ENCODE assay signal across 8 cellular contexts in the genomic region with DNA sequence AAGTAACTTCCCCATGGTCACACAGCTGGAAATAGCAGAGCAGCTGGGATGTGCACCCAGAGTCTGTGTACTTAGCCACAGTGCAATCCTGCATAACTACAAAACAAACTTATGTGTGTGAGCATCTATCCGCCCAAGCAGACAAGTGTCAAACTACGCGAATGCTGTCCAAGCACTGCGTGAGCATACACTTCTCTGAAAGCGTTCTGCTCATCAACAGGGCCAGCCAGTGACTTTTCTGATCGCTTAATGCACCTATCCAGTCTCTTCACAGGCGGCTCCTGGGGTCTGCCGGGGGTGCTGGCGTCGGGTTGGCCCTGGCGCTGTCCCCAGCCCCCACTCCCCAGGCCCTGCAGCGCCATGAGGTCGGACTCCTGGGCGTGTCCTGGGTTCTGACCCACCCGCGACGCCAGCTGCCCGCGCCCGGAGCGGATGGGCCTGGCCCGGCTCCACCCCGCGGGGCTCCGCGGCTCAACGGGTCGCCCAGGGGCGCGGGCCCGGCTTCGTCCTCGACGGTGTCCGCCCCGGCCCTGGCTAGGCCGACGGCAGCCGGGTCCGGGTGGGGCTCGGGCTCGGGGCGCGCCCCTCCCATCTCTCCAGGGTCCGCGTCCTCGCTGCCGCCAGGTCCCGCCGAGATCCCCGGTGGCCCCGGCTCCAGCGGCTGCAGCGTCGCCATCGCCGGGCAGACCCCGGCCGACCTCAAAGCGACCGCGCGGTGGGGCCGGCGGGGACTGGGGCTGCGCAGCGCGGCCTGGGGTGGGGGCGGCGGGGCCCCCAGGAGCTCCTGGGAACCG. TPM values are rescaled to one million over a fixed set of nuclear protein-coding genes. Genes with fewer than 3 reads are reported as not detected.
A peak's percentile ranks its signal among the peaks of the same experiment; 100 is the strongest.
DNase-seq lines count a peak whose midpoint lies in the region; ATAC-seq and TF ChIP-seq lines count a peak whose summit lies in the region.

No MANE protein-coding gene starts in this region.

- intact Hi-C loops in activated CD4-positive, alpha-beta T cell treated with anti-CD3 and anti-CD28 coated beads for 36 hours (cut with DNase I, micrococcal nuclease) = loop anchor here (2.0 to 5.0 kb wide), 4 partner anchors 139 to 445 kb away; a partner anchor contains a TSS
- intact Hi-C loops in naive thymus-derived CD4-positive, alpha-beta T cell (cut with micrococcal nuclease) = loop anchor here (2.0 to 5.0 kb wide), 6 partner anchors 36 to 651 kb away; a partner anchor contains a TSS

- DNase-seq in activated CD4-positive, alpha-beta T cell treated with anti-CD3 and anti-CD28 coated beads for 36 hours = no peak
- no peak for DNase-seq in activated CD4-positive, alpha-beta T cell treated with anti-CD3 and anti-CD28 coated beads, Interleukin-2, amount 50 U/mL, for 48 hours
- DNase-seq in T-helper 9 cell (peak; percentile 1), epithelial cell of proximal tubule (ENCODE audit: low read depth) (no peak), NK-92 (lab: John Stamatoyannopoulos, UW; ENCODE audit: unreplicated experiment) (no peak)
- DNase-seq in naive thymus-derived CD4-positive, alpha-beta T cell = peak in 1 of 9 donors; percentile 9
- no peak for DNase-seq in activated effector memory CD4-positive, alpha-beta T cell treated with anti-CD3 and anti-CD28 coated beads, Interleukin-2, amount 50 U/mL, for 16 hours

- H3K4me1 Mint-ChIP-seq in activated CD4-positive, alpha-beta T cell treated with anti-CD3 and anti-CD28 coated beads for 36 hours = peaks cover 22% of the 10 kb centered on the region
- peaks cover 11 to 43% (median 40%) of the 10 kb centered on the region in 7 donors for H3K4me1 Mint-ChIP-seq in naive thymus-derived CD4-positive, alpha-beta T cell

- peaks cover 0 to 15% (median 6%) of the 10 kb centered on the region in 3 experiments for H3K36me3 ChIP-seq in naive thymus-derived CD4-positive, alpha-beta T cell (ENCODE audit: control insufficient read depth in 2 of 3, insufficient read depth in 3 of 3, low read length in 3 of 3)

- ATAC-seq in activated CD4-positive, alpha-beta T cell treated with anti-CD3 and anti-CD28 coated beads for 36 hours = no peak
- no peak for ATAC-seq in naive thymus-derived CD4-positive, alpha-beta T cell
- ATAC-seq in HG03025 (IDR thresholded peaks at IDR 0.05; ENCODE audit: low FRiP score, unreplicated experiment) = no peak

- peak overlapping the region; percentile 85 for H3K27ac ChIP-seq in naive thymus-derived CD4-positive, alpha-beta T cell (ENCODE audit: low read depth, low read length)

- peaks cover 23% of the 10 kb centered on the region for H3K9me3 Mint-ChIP-seq in activated CD4-positive, alpha-beta T cell treated with anti-CD3 and anti-CD28 coated beads for 36 hours (ENCODE audit: low read depth)
- H3K9me3 Mint-ChIP-seq in naive thymus-derived CD4-positive, alpha-beta T cell = peaks cover 5 to 64% (median 29%) of the 10 kb centered on the region in 11 donors

- CTCF ChIA-PET in activated CD4-positive, alpha-beta T cell treated with anti-CD3 and anti-CD28 coated beads for 36 hours (lab: Charles Lee) = no interaction called here
- CTCF ChIA-PET in naive thymus-derived CD4-positive, alpha-beta T cell (lab: Charles Lee) = no interaction called here

- no peaks in the 10 kb centered on the region for H3K27me3 Mint-ChIP-seq in activated CD4-positive, alpha-beta T cell treated with anti-CD3 and anti-CD28 coated beads for 36 hours
- peaks cover 0 to 6% (median 0%) of the 10 kb centered on the region in 5 donors for H3K27me3 Mint-ChIP-seq in naive thymus-derived CD4-positive, alpha-beta T cell

- H3K27ac Mint-ChIP-seq in activated CD4-positive, alpha-beta T cell treated with anti-CD3 and anti-CD28 coated beads for 36 hours = peak overlapping the region; percentile 68
- H3K27ac Mint-ChIP-seq in naive thymus-derived CD4-positive, alpha-beta T cell = peak overlapping the region; percentile 55 to 100 (median 86)

- H3K36me3 Mint-ChIP-seq in activated CD4-positive, alpha-beta T cell treated with anti-CD3 and anti-CD28 coated beads for 36 hours (ENCODE audit: low read depth) = peaks cover 45% of the 10 kb centered on the region
- peaks cover 13 to 46% (median 41%) of the 10 kb centered on the region in 5 donors for H3K36me3 Mint-ChIP-seq in naive thymus-derived CD4-positive, alpha-beta T cell

- peak overlapping the region; percentile 99 for H3K4me3 Mint-ChIP-seq in activated CD4-positive, alpha-beta T cell treated with anti-CD3 and anti-CD28 coated beads for 36 hours
- peak overlapping the region; percentile 80 to 100 (median 98) for H3K4me3 Mint-ChIP-seq in naive thymus-derived CD4-positive, alpha-beta T cell

- TF ChIP-seq CTCF in epithelial cell of proximal tubule (conservative IDR thresholded peaks at IDR 0.05; ENCODE audit: low read depth, low read length) = no peak

- POLR2A ChIA-PET in activated CD4-positive, alpha-beta T cell treated with anti-CD3 and anti-CD28 coated beads for 36 hours (lab: Charles Lee) = interaction anchor here (0.6 kb wide), 1 partner anchor 212 kb away, joined by 3 read pairs; a partner anchor contains a TSS
- POLR2A ChIA-PET in naive thymus-derived CD4-positive, alpha-beta T cell (lab: Charles Lee) = interaction anchor here (2.4 to 3.2 kb wide), 2 partner anchors 138 to 212 kb away, joined by 13 to 24 read pairs; a partner anchor contains a TSS

- peak overlapping the region; percentile 97 for H3K4me3 ChIP-seq in epithelial cell of proximal tubule (ENCODE audit: low read depth, low read length)
- peak overlapping the region; percentile 91 for H3K4me3 ChIP-seq in naive thymus-derived CD4-positive, alpha-beta T cell (ENCODE audit: low read length)

- no peaks in the 10 kb centered on the region for H3K27me3 ChIP-seq in naive thymus-derived CD4-positive, alpha-beta T cell (ENCODE audit: control insufficient read depth in 2 of 2, insufficient read depth in 2 of 2, low read length in 2 of 2)

- H3K4me1 ChIP-seq in naive thymus-derived CD4-positive, alpha-beta T cell (ENCODE audit: control insufficient read depth in 2 of 2, insufficient read depth in 2 of 2, low read length in 2 of 2) = peaks cover 9 to 10% of the 10 kb centered on the region in 2 donors

- peaks cover 0 to 24% (median 13%) of the 10 kb centered on the region in 3 experiments for H3K9me3 ChIP-seq in naive thymus-derived CD4-positive, alpha-beta T cell (ENCODE audit: control insufficient read depth in 2 of 3, low read length in 3 of 3)

RNA-seq across cellular contexts. Expression of a gene that starts 1.3 kb away (rescaled TPM):
- 10 to 100 TPM; 26.5 to 35.3 TPM for total RNA-seq in activated CD4-positive, alpha-beta T cell treated with anti-CD3 and anti-CD28 coated beads for 36 hours
- total RNA-seq in epithelial cell of proximal tubule = 4.6 and 5.2 TPM in 2 replicates
- 10 to 100 TPM; 19.7 to 76.1 (median 29.0) TPM for total RNA-seq in naive thymus-derived CD4-positive, alpha-beta T cell
- 10 to 100 TPM; 10.7 to 17.7 TPM for polyA plus RNA-seq in naive thymus-derived CD4-positive, alpha-beta T cell

RNA-seq across cellular contexts. Expression of a gene that starts 31.0 kb away (rescaled TPM):
- total RNA-seq in activated CD4-positive, alpha-beta T cell treated with anti-CD3 and anti-CD28 coated beads for 36 hours = under 1 TPM in 1 of 2 experiments, not detected in 1; 0.09 TPM
- total RNA-seq in epithelial cell of proximal tubule = 2.4 and 2.8 TPM in 2 replicates
- not detected for total RNA-seq in naive thymus-derived CD4-positive, alpha-beta T cell
- polyA plus RNA-seq in naive thymus-derived CD4-positive, alpha-beta T cell = not detected
